ENCODE assay signal across 23 cellular contexts in genomic region chr7:95304990-95305389, GRCh38. TPM values are rescaled to one million over a fixed set of nuclear protein-coding genes. Genes with fewer than 3 reads are reported as not detected.
A peak's percentile ranks its signal among the peaks of the same experiment; 100 is the strongest.
DNase-seq lines count a peak whose midpoint lies in the region; ATAC-seq and TF ChIP-seq lines count a peak whose summit lies in the region.
"Had no signal": no experiment of that assay in that cellular context is flagged by ENCODE, and none has a peak within 500 bp of the region (broad histone marks: within the 10 kb centered on the region; RNA-seq: fewer than 3 reads in every experiment).

No MANE protein-coding gene starts in this region.

- no peak overlapping the region for H3K4ac ChIP-seq in mesendoderm (ENCODE audit: low read depth, low read length)

- H4K8ac ChIP-seq in mesendoderm (ENCODE audit: low read depth, low read length), result no peak overlapping the region

- H3K27ac ChIP-seq in mesendoderm (ENCODE audit: low read depth, low read length), result no peak overlapping the region
- H3K27ac ChIP-seq: SJSA1 had no signal

- no peak overlapping the region for H3K9ac ChIP-seq in mesendoderm (ENCODE audit: low read length)

- no peak overlapping the region for H2BK120ac ChIP-seq in mesendoderm (ENCODE audit: low read depth, low read length)

- H3K36me3 Mint-ChIP-seq in stimulated activated effector memory CD8-positive, alpha-beta T cell treated with anti-CD3 and anti-CD28 coated beads, Interleukin-12 subunit alpha, Interleukin-12 subunit beta, amount 100 ng/mL, for 72 hours, result no peaks in the 10 kb centered on the region
- no peaks in the 10 kb centered on the region for H3K36me3 Mint-ChIP-seq in progenitor cell of endocrine pancreas (ENCODE audit: insufficient read depth)
- H3K36me3 Mint-ChIP-seq: CD8-positive, alpha-beta T cell had no signal

- no peak overlapping the region for H3K4me3 ChIP-seq in mesendoderm (ENCODE audit: low read length)
- H3K4me3 ChIP-seq: SJSA1 had no signal

- no peak for TF ChIP-seq CTCF in progenitor cell of endocrine pancreas (IDR thresholded peaks at IDR 0.05; ENCODE audit: unreplicated experiment)

- H4K5ac ChIP-seq in mesendoderm (ENCODE audit: low read length), result no peak overlapping the region

- no peaks in the 10 kb centered on the region for H3K79me1 ChIP-seq in mesendoderm (ENCODE audit: low read length)

- H2BK5ac ChIP-seq in mesendoderm (ENCODE audit: low read length), result no peak overlapping the region

- no peak overlapping the region for H3K18ac ChIP-seq in mesendoderm (ENCODE audit: low read length)

- no peaks in the 10 kb centered on the region for H3K4me1 ChIP-seq in mesendoderm (ENCODE audit: control insufficient read depth, low read depth, low read length)
- H3K4me1 ChIP-seq: SJSA1 had no signal

- H3K36me3 ChIP-seq in mesendoderm (ENCODE audit: control insufficient read depth, insufficient read depth, low read length), result no peaks in the 10 kb centered on the region
- H3K36me3 ChIP-seq: SJSA1 had no signal

- no CpG with 5 or more reads among the region's 7 CpGs for WGBS in mesendoderm (ENCODE audit: extremely low coverage, insufficient coverage, low lambda C conversion rate)

- ATAC-seq in stimulated activated effector memory CD8-positive, alpha-beta T cell treated with anti-CD3 and anti-CD28 coated beads, Interleukin-12 subunit alpha, Interleukin-12 subunit beta, amount 100 ng/mL, for 72 hours, result peak; percentile 51
- ATAC-seq: CD8-positive, alpha-beta T cell; Panc1; Right ventricle myocardium inferior had no signal

- no peak overlapping the region for H3K56ac ChIP-seq in mesendoderm (ENCODE audit: low read length)

- no peak overlapping the region for H3K27ac Mint-ChIP-seq in stimulated activated effector memory CD8-positive, alpha-beta T cell treated with anti-CD3 and anti-CD28 coated beads, Interleukin-12 subunit alpha, Interleukin-12 subunit beta, amount 100 ng/mL, for 72 hours
- no peak overlapping the region for H3K27ac Mint-ChIP-seq in progenitor cell of endocrine pancreas
- H3K27ac Mint-ChIP-seq: CD8-positive, alpha-beta T cell had no signal

- H3K4me2 ChIP-seq in mesendoderm (ENCODE audit: low read length), result no peak overlapping the region

- peak; percentile 3 for DNase-seq in activated CD4-positive, alpha-beta T cell treated with anti-CD3 and anti-CD28 coated beads for 48 hours
- no peak for DNase-seq in activated CD4-positive, alpha-beta T cell treated with anti-CD3 and anti-CD28 coated beads, Interleukin-2, amount 50 U/mL, for 4 hours
- DNase-seq in RKO (ENCODE audit: low spot score) (peak; percentile 40), mesendoderm (peak; percentile 11), progenitor cell of endocrine pancreas (ENCODE audit: low spot score, unreplicated experiment) (no peak), OCI-M1 (lab: John Stamatoyannopoulos, UW) (no peak)
- no peak for DNase-seq in stimulated activated effector memory CD8-positive, alpha-beta T cell treated with anti-CD3 and anti-CD28 coated beads, Interleukin-12 subunit alpha, Interleukin-12 subunit beta, amount 100 ng/mL, for 72 hours (ENCODE audit: low spot score in 2 of 2)
- DNase-seq: 8988T; AML-193; C1 segment of cervical spinal cord; CD8-positive, alpha-beta T cell; H7; Karpas-422; NCI-H1694 treated with DMSO at 0.1 percent for 48 hours; NCI-H2081 treated with DMSO at 0.1 percent for 48 hours; NCI-H510A; NCI-H774; NK-92 treated with Interleukin-12 subunit alpha and Interleukin-12 subunit beta, amount 100 ng/mL, for 24 hours had no signal

- no peak overlapping the region for H2AK5ac ChIP-seq in mesendoderm (ENCODE audit: low read length)

- no peaks in the 10 kb centered on the region for H3K9me3 Mint-ChIP-seq in stimulated activated effector memory CD8-positive, alpha-beta T cell treated with anti-CD3 and anti-CD28 coated beads, Interleukin-12 subunit alpha, Interleukin-12 subunit beta, amount 100 ng/mL, for 72 hours
- no peaks in the 10 kb centered on the region for H3K9me3 Mint-ChIP-seq in progenitor cell of endocrine pancreas (ENCODE audit: low read depth)
- H3K9me3 Mint-ChIP-seq: CD8-positive, alpha-beta T cell had no signal

- H3K27me3 ChIP-seq in mesendoderm (ENCODE audit: insufficient read depth, low read length, poor library complexity), result no peaks in the 10 kb centered on the region

- H3K27me3 Mint-ChIP-seq in progenitor cell of endocrine pancreas, result no peaks in the 10 kb centered on the region

- H3K4me1 Mint-ChIP-seq in stimulated activated effector memory CD8-positive, alpha-beta T cell treated with anti-CD3 and anti-CD28 coated beads, Interleukin-12 subunit alpha, Interleukin-12 subunit beta, amount 100 ng/mL, for 72 hours, result no peaks in the 10 kb centered on the region
- H3K4me1 Mint-ChIP-seq in progenitor cell of endocrine pancreas (ENCODE audit: low read depth), result peaks cover 6% of the 10 kb centered on the region

- H3K79me2 ChIP-seq in mesendoderm (ENCODE audit: control insufficient read depth, insufficient read depth, low read length), result no peaks in the 10 kb centered on the region

- no peak overlapping the region for H3K4me3 Mint-ChIP-seq in stimulated activated effector memory CD8-positive, alpha-beta T cell treated with anti-CD3 and anti-CD28 coated beads, Interleukin-12 subunit alpha, Interleukin-12 subunit beta, amount 100 ng/mL, for 72 hours
- no peak overlapping the region for H3K4me3 Mint-ChIP-seq in progenitor cell of endocrine pancreas (ENCODE audit: low read depth)
- H3K4me3 Mint-ChIP-seq: CD8-positive, alpha-beta T cell had no signal

- H2BK15ac ChIP-seq in mesendoderm (replicated peaks; ENCODE audit: low read depth), result no peak overlapping the region

- no peak overlapping the region for H3K23ac ChIP-seq in mesendoderm (ENCODE audit: low read length)

RNA-seq across cellular contexts. Expression of gene PON1, which starts 19.3 kb away (rescaled TPM):
- 0.06 TPM for polyA plus RNA-seq in mesendoderm (2013, experiment 1 of 2)
- 0.04 TPM for polyA plus RNA-seq in mesendoderm (2013, experiment 2 of 2)
- 0.91 and 2.3 TPM in 2 replicates for total RNA-seq in progenitor cell of endocrine pancreas
- total RNA-seq: CD8-positive, alpha-beta T cell; H7; MCF 10A; Right ventricle myocardium inferior; SJSA1 had no signal
- polyA plus RNA-seq: AG04450 had no signal

Comparison
In these comparisons a context has a peak if more than half of its experiments do, and no peak if none do; other contexts are left out.
1. DNase-seq: peak in activated CD4-positive, alpha-beta T cell treated with anti-CD3 and anti-CD28 coated beads for 48 hours (single experiment), RKO (single experiment) and mesendoderm (single experiment); none in activated CD4-positive, alpha-beta T cell treated with anti-CD3 and anti-CD28 coated beads, Interleukin-2, amount 50 U/mL, for 4 hours (0 of 2), stimulated activated effector memory CD8-positive, alpha-beta T cell treated with anti-CD3 and anti-CD28 coated beads, Interleukin-12 subunit alpha, Interleukin-12 subunit beta, amount 100 ng/mL, for 72 hours (0 of 2), progenitor cell of endocrine pancreas (single experiment) and OCI-M1 (single experiment).